12 cellular contexts compared by ENCODE assay signal in the genomic region with DNA sequence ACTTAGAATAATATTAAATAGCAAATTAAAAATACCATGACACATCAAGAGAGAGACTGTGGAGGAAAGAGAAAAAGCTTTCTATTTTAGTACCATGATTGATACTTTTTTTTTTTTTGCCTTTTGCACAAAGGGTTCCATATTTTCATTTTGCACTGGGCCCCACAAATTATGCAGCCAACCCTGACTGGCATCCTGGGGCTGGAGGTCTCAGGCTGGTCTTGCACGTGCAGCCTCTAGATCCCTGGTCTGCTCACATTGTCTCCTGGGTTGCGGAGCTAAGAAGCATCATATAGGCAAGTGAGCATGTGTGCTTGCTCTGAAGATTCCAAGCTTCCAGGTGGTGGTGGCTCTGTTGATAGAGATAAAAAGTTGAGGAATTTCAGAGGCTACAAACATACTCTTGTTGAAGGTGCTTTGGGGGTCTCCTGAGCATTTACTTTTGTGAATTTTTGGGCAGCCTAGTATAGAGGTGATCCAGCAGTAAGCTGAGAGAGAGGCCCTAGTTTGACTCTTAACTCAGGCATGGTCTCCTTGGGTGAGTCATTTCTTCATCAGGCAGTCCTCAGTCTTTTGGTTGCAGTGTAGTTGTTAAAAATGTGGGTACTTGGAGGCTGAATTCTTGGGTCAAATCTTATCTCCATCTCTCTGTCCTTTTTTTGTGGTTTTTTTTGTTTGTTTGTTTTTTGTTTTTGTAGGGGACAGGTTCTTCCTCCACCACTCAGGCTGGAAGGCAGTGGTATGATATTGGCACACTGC. TPM values are rescaled to one million over a fixed set of nuclear protein-coding genes. Genes with fewer than 3 reads are reported as not detected.
DNase-seq lines count a peak whose midpoint lies in the region; ATAC-seq and TF ChIP-seq lines count a peak whose summit lies in the region.
"Had no signal": no experiment of that assay in that cellular context is flagged by ENCODE, and none has a peak within 500 bp of the region (broad histone marks: within the 10 kb centered on the region; RNA-seq: fewer than 3 reads in every experiment).

No MANE protein-coding gene starts in this region.

- peaks cover 19% of the 10 kb centered on the region; the same call in 1 of the 2 replicates for H3K36me3 ChIP-seq in Panc1 (ENCODE audit: control insufficient read depth, insufficient read depth, low read length)
- H3K36me3 ChIP-seq: pancreas had no signal

- H3K27me3 Mint-ChIP-seq in activated naive CD4-positive, alpha-beta T cell treated with anti-CD3 and anti-CD28 coated beads, Interleukin-2, amount 10 ng/mL, durations not matched to agents 7 days and 5 days = no peaks in the 10 kb centered on the region
- no peaks in the 10 kb centered on the region for H3K27me3 Mint-ChIP-seq in central memory CD8-positive, alpha-beta T cell
- no peaks in the 10 kb centered on the region for H3K27me3 Mint-ChIP-seq in stimulated activated naive CD8-positive, alpha-beta T cell treated with anti-CD3 and anti-CD28 coated beads, Interleukin-15, amount 100 ng/mL, for 72 hours

- intact Hi-C loops in Panc1 (cut with micrococcal nuclease; ENCODE audit: unreplicated experiment) = no loop called here

- TF ChIP-seq CTCF in Panc1 (IDR thresholded peaks at IDR 0.05) = no peak

- POLR2A ChIA-PET in Panc1 (lab: Charles Lee) = interaction anchor here (0.6 to 0.7 kb wide), 5 partner anchors 24 to 728 kb away, joined by 3 to 6 read pairs (median 4); partner anchors contain the start of gene ZWILCH

- CTCF ChIA-PET in activated naive CD4-positive, alpha-beta T cell treated with anti-CD3 and anti-CD28 coated beads, Interleukin-2, amount 10 ng/mL, durations not matched to agents 7 days and 5 days (lab: Charles Lee) = interaction anchor here (0.9 to 1.3 kb wide), 2 partner anchors 14 to 16 kb away, joined by 3 to 4 read pairs; no protein-coding TSS in a partner anchor
- CTCF ChIA-PET in Panc1 (lab: Charles Lee) = no interaction called here

- H3K9me3 Mint-ChIP-seq in activated naive CD4-positive, alpha-beta T cell treated with anti-CD3 and anti-CD28 coated beads, Interleukin-2, amount 10 ng/mL, durations not matched to agents 7 days and 5 days = no peaks in the 10 kb centered on the region
- no peaks in the 10 kb centered on the region for H3K9me3 Mint-ChIP-seq in central memory CD8-positive, alpha-beta T cell
- H3K9me3 Mint-ChIP-seq in stimulated activated naive CD8-positive, alpha-beta T cell treated with anti-CD3 and anti-CD28 coated beads, Interleukin-15, amount 100 ng/mL, for 72 hours = no peaks in the 10 kb centered on the region

- H3K27me3 ChIP-seq in Panc1 (ENCODE audit: control insufficient read depth, insufficient read depth, low read length) = no peaks in the 10 kb centered on the region
- H3K27me3 ChIP-seq: gastroesophageal sphincter, pancreas had no signal

- DNase-seq in activated naive CD4-positive, alpha-beta T cell treated with anti-CD3 and anti-CD28 coated beads, Interleukin-2, amount 10 ng/mL, durations not matched to agents 7 days and 5 days = no peak
- no peak for DNase-seq in activated naive CD4-positive, alpha-beta T cell (lab: John Stamatoyannopoulos, UW)
- DNase-seq in Panc1 (ENCODE audit: low read depth, low spot score) (no peak), COR-L47 (lab: John Stamatoyannopoulos, UW) (no peak)
- no peak for DNase-seq in central memory CD8-positive, alpha-beta T cell (ENCODE audit: low spot score in 2 of 2)
- no peak for DNase-seq in stimulated activated naive CD8-positive, alpha-beta T cell treated with anti-CD3 and anti-CD28 coated beads, Interleukin-15, amount 100 ng/mL, for 72 hours
- DNase-seq: NCI-H2107, pancreas had no signal

- H3K27ac Mint-ChIP-seq in activated naive CD4-positive, alpha-beta T cell treated with anti-CD3 and anti-CD28 coated beads, Interleukin-2, amount 10 ng/mL, durations not matched to agents 7 days and 5 days = peak overlapping the region; percentile 96
- peak overlapping the region; percentile 87 for H3K27ac Mint-ChIP-seq in central memory CD8-positive, alpha-beta T cell (ENCODE audit: low read depth)
- peak overlapping the region in 1 of 2 donors; percentile 24 for H3K27ac Mint-ChIP-seq in stimulated activated naive CD8-positive, alpha-beta T cell treated with anti-CD3 and anti-CD28 coated beads, Interleukin-15, amount 100 ng/mL, for 72 hours

- no peaks in the 10 kb centered on the region for H3K9me3 ChIP-seq in Panc1 (ENCODE audit: control insufficient read depth, insufficient read depth, low read depth, low read length)
- H3K9me3 ChIP-seq: gastroesophageal sphincter, pancreas had no signal

- H3K4me3 ChIP-seq in Panc1 (ENCODE audit: low read depth in 2 of 2, low read length in 2 of 2) = no peak overlapping the region
- H3K4me3 ChIP-seq: coronary artery, gastroesophageal sphincter, pancreas had no signal

- H3K4me1 ChIP-seq in Panc1 (ENCODE audit: control insufficient read depth, insufficient read depth, low read length) = peaks cover 100% of the 10 kb centered on the region

- ATAC-seq in Panc1 (peak; percentile 27; the same call in 1 of the 2 replicates), GM19455 (IDR thresholded peaks at IDR 0.05; ENCODE audit: unreplicated experiment) (no peak), GM19324 (IDR thresholded peaks at IDR 0.05; ENCODE audit: low FRiP score, unreplicated experiment) (no peak)
- no peak for ATAC-seq in central memory CD8-positive, alpha-beta T cell (replicated peaks; ENCODE audit: extremely low read depth, poor library complexity, severe bottlenecking)
- ATAC-seq in stimulated activated naive CD8-positive, alpha-beta T cell treated with anti-CD3 and anti-CD28 coated beads, Interleukin-15, amount 100 ng/mL, for 72 hours = no peak
- ATAC-seq: gastroesophageal sphincter, pancreas had no signal

- H3K36me3 Mint-ChIP-seq in activated naive CD4-positive, alpha-beta T cell treated with anti-CD3 and anti-CD28 coated beads, Interleukin-2, amount 10 ng/mL, durations not matched to agents 7 days and 5 days = peaks cover 71% of the 10 kb centered on the region
- peaks cover 14% of the 10 kb centered on the region for H3K36me3 Mint-ChIP-seq in central memory CD8-positive, alpha-beta T cell (ENCODE audit: insufficient read depth)

- no TSS peak for BruUV-seq in Panc1 (replicated peaks; lab: Mats Ljungman, UMichigan)

- H3K4me1 Mint-ChIP-seq in activated naive CD4-positive, alpha-beta T cell treated with anti-CD3 and anti-CD28 coated beads, Interleukin-2, amount 10 ng/mL, durations not matched to agents 7 days and 5 days = peaks cover 83% of the 10 kb centered on the region
- peaks cover 72% of the 10 kb centered on the region for H3K4me1 Mint-ChIP-seq in central memory CD8-positive, alpha-beta T cell
- H3K4me1 Mint-ChIP-seq in stimulated activated naive CD8-positive, alpha-beta T cell treated with anti-CD3 and anti-CD28 coated beads, Interleukin-15, amount 100 ng/mL, for 72 hours = peaks cover 77% of the 10 kb centered on the region

- H3K4me3 Mint-ChIP-seq in activated naive CD4-positive, alpha-beta T cell treated with anti-CD3 and anti-CD28 coated beads, Interleukin-2, amount 10 ng/mL, durations not matched to agents 7 days and 5 days = peak overlapping the region; percentile 2
- peak overlapping the region; percentile 83 for H3K4me3 Mint-ChIP-seq in central memory CD8-positive, alpha-beta T cell
- peak overlapping the region; percentile 2 to 7 for H3K4me3 Mint-ChIP-seq in stimulated activated naive CD8-positive, alpha-beta T cell treated with anti-CD3 and anti-CD28 coated beads, Interleukin-15, amount 100 ng/mL, for 72 hours

- H3K27ac ChIP-seq in Panc1 (ENCODE audit: low read length) = peak overlapping the region; percentile 100
- H3K27ac ChIP-seq: pancreas had no signal

- in situ Hi-C loops in Panc1 (cut with HindIII; ENCODE audit: low pct_unique_long_range_greater_than_20kb, low sequenced_read_pairs) = no loop called here

RNA-seq across cellular contexts. Expression of gene SMAD3, which starts 31.3 kb away (rescaled TPM):
- total RNA-seq in Panc1 (2021; ENCODE audit: unreplicated experiment) = 394 TPM
- 255 TPM for polyA plus RNA-seq in Panc1 (2012; ENCODE audit: insufficient read length)

Comparison
In these comparisons a context has a peak if more than half of its experiments do, and no peak if none do; other contexts are left out.
1. H3K4me3 Mint-ChIP-seq: peak in every context shown above with its lines; median percentile 83 in central memory CD8-positive, alpha-beta T cell; 4 in stimulated activated naive CD8-positive, alpha-beta T cell treated with anti-CD3 and anti-CD28 coated beads, Interleukin-15, amount 100 ng/mL, for 72 hours; 2 in activated naive CD4-positive, alpha-beta T cell treated with anti-CD3 and anti-CD28 coated beads, Interleukin-2, amount 10 ng/mL, durations not matched to agents 7 days and 5 days.